Comparison of ENCODE assay signal across 15 cellular contexts in the genomic region with DNA sequence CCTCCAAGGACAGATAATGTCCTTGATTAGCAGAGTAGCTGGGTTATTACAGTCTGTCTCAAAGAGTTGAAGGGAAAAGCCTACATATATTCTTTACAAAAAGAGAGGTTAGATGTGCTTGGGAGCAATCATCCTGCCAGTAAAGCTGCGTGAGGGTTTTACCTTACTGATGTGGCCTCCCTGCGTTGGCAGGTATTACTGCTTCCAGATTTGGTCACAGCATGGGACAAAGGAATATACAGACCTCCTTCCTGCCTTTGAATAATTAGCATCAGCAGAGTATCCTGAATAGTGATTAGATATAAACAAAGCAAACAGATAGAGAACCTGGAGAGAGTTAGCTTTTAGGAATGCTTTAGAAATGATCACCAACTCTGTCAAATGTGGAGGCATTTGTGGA.
"Had no signal": no experiment of that assay in that cellular context is flagged by ENCODE, and none has a peak within 500 bp of the region (broad histone marks: within the 10 kb centered on the region; RNA-seq: fewer than 3 reads in every experiment).

No MANE protein-coding gene starts in this region.

- H3K27me3 ChIP-seq: ascending aorta, spleen had no signal

- H3K27me3 Mint-ChIP-seq: effector memory CD8-positive, alpha-beta T cell; stimulated activated naive B cell treated with anti-CD40 and anti-IgM and Interleukin-4, amounts not matched to agents 10 μg/mL and 1 μg/mL and 100 μg/mL, for 72 hours had no signal

- H3K27ac Mint-ChIP-seq: activated T-cell treated with anti-CD3 and anti-CD28 coated beads, Interleukin-2, amount 50 U/mL, for 72 hours; effector memory CD8-positive, alpha-beta T cell; nephron progenitor cell; stimulated activated naive B cell treated with anti-CD40 and anti-IgM and Interleukin-4, amounts not matched to agents 10 μg/mL and 1 μg/mL and 100 μg/mL, for 72 hours had no signal

- H3K4me1 ChIP-seq: ascending aorta, spleen had no signal

- H3K27ac ChIP-seq: ascending aorta, lower lobe of right lung, spleen had no signal

- DNase-seq: activated CD4-positive, alpha-beta T cell treated with anti-CD3 and anti-CD28 coated beads, Interleukin-2, amount 50 U/mL, for 1 hour; activated CD4-positive, CD25-positive, alpha-beta regulatory T cell treated with anti-CD3 and anti-CD28 coated beads, Interleukin-2, amount 50 U/mL, for 72 hours; activated CD8-positive, alpha-beta memory T cell treated with anti-CD3 and anti-CD28 coated beads, Interleukin-2, amount 50 U/mL, for 4 hours; activated effector memory CD4-positive, alpha-beta T cell treated with anti-CD3 and anti-CD28 coated beads, Interleukin-2, amount 50 U/mL, for 16 hours; activated naive CD4-positive, alpha-beta T cell treated with anti-CD3 and anti-CD28 coated beads, Interleukin-2, amount 50 U/mL, for 16 hours; activated T-cell treated with anti-CD3 and anti-CD28 coated beads, Interleukin-2, amount 50 U/mL, for 72 hours; dermis blood vessel endothelial cell; effector memory CD8-positive, alpha-beta T cell; lower lobe of right lung; nephron progenitor cell; occipital lobe; retina; spleen; stimulated activated naive B cell treated with anti-CD40 and anti-IgM and Interleukin-4, amounts not matched to agents 10 μg/mL and 1 μg/mL and 100 μg/mL, for 72 hours had no signal

- H3K4me3 Mint-ChIP-seq: activated T-cell treated with anti-CD3 and anti-CD28 coated beads, Interleukin-2, amount 50 U/mL, for 72 hours; effector memory CD8-positive, alpha-beta T cell; nephron progenitor cell; stimulated activated naive B cell treated with anti-CD40 and anti-IgM and Interleukin-4, amounts not matched to agents 10 μg/mL and 1 μg/mL and 100 μg/mL, for 72 hours had no signal

- H3K36me3 Mint-ChIP-seq: stimulated activated naive B cell treated with anti-CD40 and anti-IgM and Interleukin-4, amounts not matched to agents 10 μg/mL and 1 μg/mL and 100 μg/mL, for 72 hours had no signal

- H3K9me3 ChIP-seq: ascending aorta, lower lobe of right lung, spleen had no signal

- H3K4me1 Mint-ChIP-seq: stimulated activated naive B cell treated with anti-CD40 and anti-IgM and Interleukin-4, amounts not matched to agents 10 μg/mL and 1 μg/mL and 100 μg/mL, for 72 hours had no signal

- ATAC-seq: activated T-cell treated with anti-CD3 and anti-CD28 coated beads, Interleukin-2, amount 50 U/mL, for 72 hours; effector memory CD8-positive, alpha-beta T cell; stimulated activated naive B cell treated with anti-CD40 and anti-IgM and Interleukin-4, amounts not matched to agents 10 μg/mL and 1 μg/mL and 100 μg/mL, for 72 hours had no signal

- H3K9me3 Mint-ChIP-seq: activated T-cell treated with anti-CD3 and anti-CD28 coated beads, Interleukin-2, amount 50 U/mL, for 72 hours; effector memory CD8-positive, alpha-beta T cell; nephron progenitor cell; stimulated activated naive B cell treated with anti-CD40 and anti-IgM and Interleukin-4, amounts not matched to agents 10 μg/mL and 1 μg/mL and 100 μg/mL, for 72 hours had no signal
